ENCODE assay signal across 9 cellular contexts in genomic region chr9:136312436-136312835, GRCh38. TPM values are rescaled to one million over a fixed set of nuclear protein-coding genes. Genes with fewer than 3 reads are reported as not detected.
DNase-seq lines count a peak whose midpoint lies in the region; ATAC-seq and TF ChIP-seq lines count a peak whose summit lies in the region.
"Had no signal": no experiment of that assay in that cellular context is flagged by ENCODE, and none has a peak within 500 bp of the region (broad histone marks: within the 10 kb centered on the region; RNA-seq: fewer than 3 reads in every experiment).

No MANE protein-coding gene starts in this region.

- no peak overlapping the region for H2BK120ac ChIP-seq in IMR-90 (ENCODE audit: low read depth, low read length)

- no peak overlapping the region for H2BK5ac ChIP-seq in IMR-90 (ENCODE audit: low read depth, low read length, poor library complexity, severe bottlenecking)

- peaks cover 0 to 7% (median 0%) of the 10 kb centered on the region in 3 donors for H3K36me3 Mint-ChIP-seq in CD8-positive, alpha-beta memory T cell

- DNase-seq in CD8-positive, alpha-beta memory T cell, result peak in 3 of 5 donors; percentile 12 to 34 (median 14)
- DNase-seq in IMR-90 (peak; percentile 58), fibroblast of gingiva (ENCODE audit: low read depth) (peak; percentile 28), nucleus accumbens (lab: John Stamatoyannopoulos, UW) (peak in 32 of 56 donors; percentile 3 to 68 (median 23)), NCI-H187 (lab: John Stamatoyannopoulos, UW) (no peak), cortex of kidney (lab: John Stamatoyannopoulos, UW) (no peak)
- DNase-seq in activated CD4-positive, alpha-beta T cell treated with anti-CD3 and anti-CD28 coated beads, Interleukin-2, amount 50 U/mL, for 4 hours, result peak; percentile 32 to 43

- TF ChIP-seq CTCF in IMR-90 (conservative IDR thresholded peaks at IDR 0.05; ENCODE audit: low read depth, low read length), result peak; percentile 89

- H2AK5ac ChIP-seq in IMR-90 (ENCODE audit: low read depth, low read length), result 0 out of 2 replicates have a peak overlapping the region, but pooled peaks have one; percentile 46

- H3K23ac ChIP-seq in IMR-90 (ENCODE audit: low read depth, low read length), result no peak overlapping the region

- no peak overlapping the region for H2BK20ac ChIP-seq in IMR-90 (ENCODE audit: low read depth, low read length)

- H3K4me1 Mint-ChIP-seq in CD8-positive, alpha-beta memory T cell, result peaks cover 11 to 20% (median 18%) of the 10 kb centered on the region in 3 donors

- intact Hi-C loops in IMR-90 (cut with micrococcal nuclease), result loop anchor here (1.0 kb wide), 3 partner anchors 27 to 88 kb away; partner anchors contain the start of genes DNLZ and SNAPC4

- no peak overlapping the region for H3K56ac ChIP-seq in IMR-90 (ENCODE audit: extremely low read depth, insufficient read depth, low read length)

- no TSS peak for BruUV-seq in IMR-90 (replicated peaks; lab: Mats Ljungman, UMichigan)

- H3K14ac ChIP-seq in IMR-90 (replicated peaks; ENCODE audit: low read depth, low read length), result no peak overlapping the region

- H2BK15ac ChIP-seq in IMR-90 (ENCODE audit: low read depth, low read length), result no peak overlapping the region

- H3K27me3 ChIP-seq in CD8-positive, alpha-beta memory T cell (ENCODE audit: insufficient read depth, low read length, poor library complexity, severe bottlenecking), result no peaks in the 10 kb centered on the region
- no peaks in the 10 kb centered on the region for H3K27me3 ChIP-seq in IMR-90 (ENCODE audit: control insufficient read depth, insufficient read depth, low read length)

- peak overlapping the region; percentile 65 for H2AK9ac ChIP-seq in IMR-90 (replicated peaks; ENCODE audit: low read depth, low read length, poor library complexity)

- no peaks in the 10 kb centered on the region for H3K4me1 ChIP-seq in CD8-positive, alpha-beta memory T cell (ENCODE audit: insufficient read depth, low read length)
- H3K4me1 ChIP-seq in IMR-90 (ENCODE audit: control insufficient read depth, insufficient read depth, low read length), result peaks cover 3% of the 10 kb centered on the region; the same call in 1 of the 2 replicates

- peak overlapping the region; percentile 72 for H2AFZ ChIP-seq in IMR-90 (replicated peaks; ENCODE audit: low read length, poor library complexity)

- no peak overlapping the region for H4K5ac ChIP-seq in IMR-90 (ENCODE audit: low read depth, low read length)

- H3K4me2 ChIP-seq in IMR-90 (ENCODE audit: low read depth, low read length), result no peak overlapping the region

- H3K9ac ChIP-seq in IMR-90 (ENCODE audit: low read depth, low read length), result no peak overlapping the region

- dilution Hi-C loops in IMR-90 (cut with HindIII; ENCODE audit: low sequenced_read_pairs, unreplicated experiment), result no loop called here

- no peak overlapping the region for H3K27ac ChIP-seq in CD8-positive, alpha-beta memory T cell (ENCODE audit: low read depth, low read length)
- no peak overlapping the region for H3K27ac ChIP-seq in IMR-90 (ENCODE audit: insufficient read depth, low read length)

- H3K9me3 ChIP-seq in CD8-positive, alpha-beta memory T cell (ENCODE audit: low read length), result peaks cover 13% of the 10 kb centered on the region
- H3K9me3 ChIP-seq in IMR-90 (ENCODE audit: control insufficient read depth, insufficient read depth, low read length), result peaks cover 15% of the 10 kb centered on the region

- in situ Hi-C loops in IMR-90 (cut with MboI; ENCODE audit: low sequenced_read_pairs), result no loop called here

- no peak overlapping the region for H3K4me3 ChIP-seq in CD8-positive, alpha-beta memory T cell (ENCODE audit: low read length)
- no peak overlapping the region for H3K4me3 ChIP-seq in IMR-90 (ENCODE audit: insufficient read depth, low read depth, low read length)

- TF ChIP-seq RAD21 in IMR-90 (IDR thresholded peaks at IDR 0.05; ENCODE audit: low read length), result peak; percentile 92

- H3K9me1 ChIP-seq in IMR-90 (ENCODE audit: insufficient read depth, low read length), result peaks cover 6% of the 10 kb centered on the region

- POLR2A ChIA-PET in CD8-positive, alpha-beta memory T cell (lab: Charles Lee), result no interaction called here
- POLR2A ChIA-PET in IMR-90 (lab: Charles Lee; ENCODE audit: unreplicated experiment), result interaction anchor here (0.6 kb wide), 1 partner anchor 51 kb away, joined by 3 read pairs; no protein-coding TSS in a partner anchor

- H4K20me1 ChIP-seq in IMR-90 (ENCODE audit: insufficient read depth, low read length), result no peaks in the 10 kb centered on the region

- no peak overlapping the region for H3K4ac ChIP-seq in IMR-90 (ENCODE audit: low read depth, low read length)

- no peak overlapping the region for H4K8ac ChIP-seq in IMR-90 (ENCODE audit: low read depth in 2 of 2, low read length in 2 of 2)

- H3K36me3 ChIP-seq in CD8-positive, alpha-beta memory T cell (ENCODE audit: insufficient read depth, low read length), result no peaks in the 10 kb centered on the region
- H3K36me3 ChIP-seq in IMR-90 (ENCODE audit: control insufficient read depth, insufficient read depth, low read length), result no peaks in the 10 kb centered on the region

- TF ChIP-seq POLR2A in IMR-90 (IDR thresholded peaks at IDR 0.05; ENCODE audit: low read depth, low read length), result no peak

- 40% methylated on average over 4 of the region's 12 CpGs; no CpG with 5 or more reads in 1 of the 2 experiments for whole genome bisulfite sequencing in IMR-90 (ENCODE audit: extremely low coverage in 2 of 2, insufficient read length in 1 of 2), 2 experiments

- peaks cover 0 to 12% of the 10 kb centered on the region in 2 donors for H3K27me3 Mint-ChIP-seq in CD8-positive, alpha-beta memory T cell

- peaks cover 0 to 18% (median 12%) of the 10 kb centered on the region in 5 donors for H3K9me3 Mint-ChIP-seq in CD8-positive, alpha-beta memory T cell

- ATAC-seq in IMR-90 (ENCODE audit: low read depth) (peak; percentile 94), GM21367 (IDR thresholded peaks at IDR 0.05; ENCODE audit: unreplicated experiment) (no peak)

- no peak overlapping the region for H4K91ac ChIP-seq in IMR-90 (ENCODE audit: insufficient read depth, low read depth, low read length)

- H3K4me3 Mint-ChIP-seq in CD8-positive, alpha-beta memory T cell, result no peak overlapping the region
- H3K4me3 Mint-ChIP-seq: immature natural killer cell had no signal

- H3K79me1 ChIP-seq in IMR-90 (ENCODE audit: low read depth in 1 of 2, low read length in 2 of 2), result no peaks in the 10 kb centered on the region

- no peak overlapping the region for H3K27ac Mint-ChIP-seq in CD8-positive, alpha-beta memory T cell
- H3K27ac Mint-ChIP-seq: immature natural killer cell had no signal

- H3K18ac ChIP-seq in IMR-90 (ENCODE audit: low read depth, low read length), result no peak overlapping the region

- CTCF ChIA-PET in CD8-positive, alpha-beta memory T cell (lab: Charles Lee), result interaction anchor here (0.7 to 1.2 kb wide), 2 partner anchors 11 to 388 kb away, joined by 3 read pairs; no protein-coding TSS in a partner anchor
- CTCF ChIA-PET in IMR-90 (lab: Yijun Ruan, JAX), result interaction anchor here (0.6 to 1.6 kb wide), 8 partner anchors 11 to 200 kb away, joined by 3 to 5 read pairs (median 3); no protein-coding TSS in a partner anchor

TF ChIP-seq in IMR-90, 13 proteins besides CTCF, POLR2A, EP300 and RAD21:
- TF ChIP-seq FOS (IDR thresholded peaks at IDR 0.05; ENCODE audit: low read depth, low read length) (no peak), NFE2L2 (IDR thresholded peaks at IDR 0.05; ENCODE audit: low read depth, low read length) (no peak), MAZ (IDR thresholded peaks at IDR 0.05; ENCODE audit: borderline replicate concordance, low read depth, low read length) (peak; percentile 60; the same call in 1 of the 2 replicates), RCOR1 (IDR thresholded peaks at IDR 0.05; ENCODE audit: insufficient replicate concordance, low read length) (no peak), SMC3 (IDR thresholded peaks at IDR 0.05; ENCODE audit: low read depth, low read length) (peak; percentile 86)

RNA-seq across cellular contexts. Expression of gene CCDC187, which starts 8.5 kb away (rescaled TPM):
- total RNA-seq in CD8-positive, alpha-beta memory T cell, result not detected
- not detected for polyA plus RNA-seq in CD8-positive, alpha-beta memory T cell
- total RNA-seq in IMR-90 (2012; rRNA removed), result not detected in 2 replicates
- polyA plus RNA-seq in IMR-90 (2012; rRNA removed), result not detected in 2 replicates
- polyA plus RNA-seq in IMR-90 (2012; cell fraction: cytosol; rRNA removed), result not detected in 2 replicates
- polyA plus RNA-seq in IMR-90 (2012; cell fraction: nucleus; rRNA removed; ENCODE audit: low replicate concordance), result not detected in 2 replicates
- polyA plus RNA-seq: immature natural killer cell had no signal

RNA-seq across cellular contexts. Expression of gene GPSM1, which starts 14.9 kb away (rescaled TPM):
- total RNA-seq in CD8-positive, alpha-beta memory T cell, result 1 to 10 TPM; 6.8 to 7.5 TPM
- polyA plus RNA-seq in CD8-positive, alpha-beta memory T cell, result 1.7 TPM
- 28.7 and 29.7 TPM in 2 replicates for total RNA-seq in IMR-90 (2012; rRNA removed)
- polyA plus RNA-seq in IMR-90 (2012; rRNA removed), result 71.2 and 91.4 TPM in 2 replicates
- 45.5 and 87.8 TPM in 2 replicates for polyA plus RNA-seq in IMR-90 (2012; cell fraction: cytosol; rRNA removed)
- 297 and 693 TPM in 2 replicates for polyA plus RNA-seq in IMR-90 (2012; cell fraction: nucleus; rRNA removed; ENCODE audit: low replicate concordance)

RNA-seq across cellular contexts. Expression of gene DNLZ, which starts 51.1 kb away (rescaled TPM):
- 10 to 100 TPM; 40.6 to 43.0 TPM for total RNA-seq in CD8-positive, alpha-beta memory T cell
- polyA plus RNA-seq in CD8-positive, alpha-beta memory T cell, result 65.6 TPM
- total RNA-seq in IMR-90 (2012; rRNA removed), result 2.0 and 6.1 TPM in 2 replicates
- 11.4 and 20.3 TPM in 2 replicates for polyA plus RNA-seq in IMR-90 (2012; rRNA removed)
- 19.7 and 40.1 TPM in 2 replicates for polyA plus RNA-seq in IMR-90 (2012; cell fraction: cytosol; rRNA removed)
- polyA plus RNA-seq in IMR-90 (2012; cell fraction: nucleus; rRNA removed; ENCODE audit: low replicate concordance), result 8.7 and 31.6 TPM in 2 replicates

Comparison
In these comparisons a context has a peak if more than half of its experiments do, and no peak if none do; other contexts are left out.
1. DNase-seq: peak in CD8-positive, alpha-beta memory T cell (3 of 5), IMR-90 (single experiment), activated CD4-positive, alpha-beta T cell treated with anti-CD3 and anti-CD28 coated beads, Interleukin-2, amount 50 U/mL, for 4 hours (2 of 2), fibroblast of gingiva (single experiment) and nucleus accumbens (32 of 56); none in NCI-H187 (0 of 2) and cortex of kidney (single experiment).